Comparison of ENCODE assay signal across 8 cellular contexts in genomic region chr9:120868676-120869359, GRCh38. TPM values are rescaled to one million over a fixed set of nuclear protein-coding genes. Genes with fewer than 3 reads are reported as not detected.
DNase-seq lines count a peak whose midpoint lies in the region; ATAC-seq and TF ChIP-seq lines count a peak whose summit lies in the region.

No MANE protein-coding gene starts in this region.

- peak overlapping the region; percentile 77 for H3K27ac ChIP-seq in duodenal mucosa (ENCODE audit: low read depth, low read length)
- H3K27ac ChIP-seq in lower lobe of right lung, result peak overlapping the region; percentile 87

- H3K36me3 Mint-ChIP-seq in activated CD4-positive, alpha-beta memory T cell treated with anti-CD3 and anti-CD28 coated beads for 36 hours, result peaks cover 68% of the 10 kb centered on the region

- peak; percentile 51 for TF ChIP-seq CTCF in lower lobe of right lung (IDR thresholded peaks at IDR 0.05)

- H3K9me3 ChIP-seq in duodenal mucosa (ENCODE audit: control insufficient read depth in 1 of 2, low read length in 2 of 2) (no peaks in the 10 kb centered on the region), lower lobe of right lung (no peaks in the 10 kb centered on the region)

- H3K36me3 ChIP-seq in duodenal mucosa (ENCODE audit: control insufficient read depth in 1 of 2, insufficient read depth in 2 of 2, low read length in 2 of 2) (peaks cover 3 to 28% of the 10 kb centered on the region in 2 donors), lower lobe of right lung (peaks cover 37% of the 10 kb centered on the region)

- peak overlapping the region; percentile 87 for H3K27ac Mint-ChIP-seq in activated CD4-positive, alpha-beta memory T cell treated with anti-CD3 and anti-CD28 coated beads for 36 hours

- CTCF ChIA-PET in activated CD4-positive, alpha-beta memory T cell treated with anti-CD3 and anti-CD28 coated beads for 36 hours (lab: Charles Lee), result interaction anchor here (0.7 to 3.6 kb wide), 17 partner anchors 10 to 113 kb away, joined by 3 to 27 read pairs (median 4); no protein-coding TSS in a partner anchor

- DNase-seq in NCI-H2081 (lab: John Stamatoyannopoulos, UW), result peak; percentile 75 to 85
- no peak for DNase-seq in NCI-H2081 treated with DMSO at 0.1 percent for 48 hours (lab: John Stamatoyannopoulos, UW)
- peak; percentile 98 for DNase-seq in NCI-H2196 (lab: John Stamatoyannopoulos, UW; ENCODE audit: unreplicated experiment)
- DNase-seq in activated CD4-positive, alpha-beta memory T cell treated with anti-CD3 and anti-CD28 coated beads for 36 hours, result peak; percentile 97
- DNase-seq in lower lobe of right lung, result peak; percentile 99
- DNase-seq in stimulated activated CD4-positive, alpha-beta T cell treated with anti-CD3 and anti-CD28 coated beads, TNF-alpha, amount 100 ng/mL, for 1 hour (ENCODE audit: low read depth in 3 of 3, low spot score in 1 of 3), result peak; percentile 94 to 97 (median 94)

- POLR2A ChIA-PET in activated CD4-positive, alpha-beta memory T cell treated with anti-CD3 and anti-CD28 coated beads for 36 hours (lab: Charles Lee), result interaction anchor here (0.7 to 2.4 kb wide), 13 partner anchors 12 to 76 kb away, joined by 3 to 9 read pairs (median 4); partner anchors contain the start of gene FBXW2

- no peaks in the 10 kb centered on the region for H3K9me3 Mint-ChIP-seq in activated CD4-positive, alpha-beta memory T cell treated with anti-CD3 and anti-CD28 coated beads for 36 hours

- intact Hi-C loops in activated CD4-positive, alpha-beta memory T cell treated with anti-CD3 and anti-CD28 coated beads for 36 hours (cut with micrococcal nuclease), result loop anchor here (1.0 to 2.0 kb wide), 6 partner anchors 7 to 252 kb away; partner anchors contain the start of genes FBXW2 and TRAF1
- intact Hi-C loops in lower lobe of right lung (cut with DNase I), result no loop called here

- H3K4me3 ChIP-seq in duodenal mucosa (ENCODE audit: low read depth in 1 of 2, low read length in 2 of 2) (peak overlapping the region; percentile 68 to 80), lower lobe of right lung (peak overlapping the region; percentile 68)

- no peaks in the 10 kb centered on the region for H3K27me3 Mint-ChIP-seq in activated CD4-positive, alpha-beta memory T cell treated with anti-CD3 and anti-CD28 coated beads for 36 hours

- H3K4me3 Mint-ChIP-seq in activated CD4-positive, alpha-beta memory T cell treated with anti-CD3 and anti-CD28 coated beads for 36 hours, result peak overlapping the region; percentile 80

- peaks cover 46% of the 10 kb centered on the region for H3K4me1 Mint-ChIP-seq in activated CD4-positive, alpha-beta memory T cell treated with anti-CD3 and anti-CD28 coated beads for 36 hours (ENCODE audit: low read depth)

- H3K9ac ChIP-seq in duodenal mucosa (ENCODE audit: low read depth in 1 of 2, low read length in 2 of 2), result peak overlapping the region; percentile 74 to 80

- ATAC-seq in HG02870 (IDR thresholded peaks at IDR 0.05; ENCODE audit: unreplicated experiment), result peak; percentile 83
- ATAC-seq in lower lobe of right lung, result peak; percentile 98

- no peaks in the 10 kb centered on the region for H3K27me3 ChIP-seq in duodenal mucosa (ENCODE audit: control insufficient read depth in 1 of 2, insufficient read depth in 2 of 2, low read length in 2 of 2)
- no peaks in the 10 kb centered on the region for H3K27me3 ChIP-seq in lower lobe of right lung (ENCODE audit: low read depth)

- H3K4me1 ChIP-seq in duodenal mucosa (ENCODE audit: control insufficient read depth in 1 of 2, insufficient read depth in 2 of 2, low read length in 2 of 2) (peaks cover 12 to 13% of the 10 kb centered on the region in 2 donors), lower lobe of right lung (peaks cover 16% of the 10 kb centered on the region)

RNA-seq across cellular contexts. Expression of gene PHF19, which starts 8.2 kb away (rescaled TPM):
- total RNA-seq in activated CD4-positive, alpha-beta memory T cell treated with anti-CD3 and anti-CD28 coated beads for 36 hours, result 100 to 1,000 TPM; 183 to 189 TPM
- 24.4 TPM for total RNA-seq in lower lobe of right lung

RNA-seq across cellular contexts. Expression of gene PSMD5, which starts 26.1 kb away (rescaled TPM):
- total RNA-seq in activated CD4-positive, alpha-beta memory T cell treated with anti-CD3 and anti-CD28 coated beads for 36 hours, result 10 to 100 TPM; 69.7 to 71.0 TPM
- 34.1 TPM for total RNA-seq in lower lobe of right lung

RNA-seq across cellular contexts. Expression of gene TRAF1, which starts 57.8 kb away (rescaled TPM):
- 100 to 1,000 TPM; 124 TPM for total RNA-seq in activated CD4-positive, alpha-beta memory T cell treated with anti-CD3 and anti-CD28 coated beads for 36 hours
- 5.8 TPM for total RNA-seq in lower lobe of right lung

Comparison
In these comparisons a context has a peak if more than half of its experiments do, and no peak if none do; other contexts are left out.
1. RNA of gene TRAF1, which starts 57.8 kb away (total RNA-seq): 124 TPM in activated CD4-positive, alpha-beta memory T cell treated with anti-CD3 and anti-CD28 coated beads for 36 hours; 5.8 TPM in lower lobe of right lung (single experiment); every median in the first group is over 10 times any median in the second.